ENCODE assay signal across 10 cellular contexts in the genomic region with DNA sequence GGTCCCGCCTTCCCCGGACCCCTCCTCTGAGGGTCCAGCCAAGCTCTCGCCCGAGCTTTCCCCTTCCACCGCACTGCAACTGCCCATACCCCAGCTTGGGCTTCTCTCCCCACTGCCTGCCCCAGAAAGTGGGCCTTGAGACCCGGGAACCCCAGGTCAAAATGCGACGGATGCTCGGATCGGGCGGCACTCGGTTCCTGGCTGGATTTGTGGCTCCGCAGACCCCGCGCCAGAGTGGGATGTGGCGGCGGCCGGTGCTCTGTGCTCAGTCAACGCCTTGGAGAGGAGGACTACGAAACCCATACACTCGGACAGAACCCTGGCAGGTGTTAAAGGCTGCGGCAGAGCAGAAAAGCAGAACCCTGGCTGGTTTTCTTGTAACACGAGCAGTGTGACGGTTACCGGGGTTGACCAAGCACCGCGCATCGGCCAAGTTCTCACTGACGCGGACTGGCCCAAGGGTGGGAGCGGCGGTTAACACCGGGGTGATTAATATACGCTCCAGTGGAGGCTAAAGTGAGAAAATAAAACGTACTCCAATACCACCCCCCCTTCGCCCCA. TPM values are rescaled to one million over a fixed set of nuclear protein-coding genes. Genes with fewer than 3 reads are reported as not detected.
DNase-seq lines count a peak whose midpoint lies in the region; ATAC-seq lines count a peak whose summit lies in the region.
"Had no signal": no experiment of that assay in that cellular context is flagged by ENCODE, and none has a peak within 500 bp of the region (broad histone marks: within the 10 kb centered on the region; RNA-seq: fewer than 3 reads in every experiment).

No MANE protein-coding gene starts in this region.

- H3K36me3 Mint-ChIP-seq in activated T-helper 1 cell treated with anti-CD3 and anti-CD28 coated beads, Interleukin-12 subunit alpha, Interleukin-12 subunit beta, Interleukin-2, Interleukin-4 antibody, amounts not matched to agents 30 ng/mL and 10 ng/mL and 1 ng/mL, durations not matched to agents 14 hours and 24 hours and 36 hours (ENCODE audit: low read depth), result peaks cover 27% of the 10 kb centered on the region

- H3K9me3 Mint-ChIP-seq in activated T-helper 1 cell treated with anti-CD3 and anti-CD28 coated beads, Interleukin-12 subunit alpha, Interleukin-12 subunit beta, Interleukin-2, Interleukin-4 antibody, amounts not matched to agents 30 ng/mL and 10 ng/mL and 1 ng/mL, durations not matched to agents 14 hours and 24 hours and 36 hours, result no peaks in the 10 kb centered on the region
- H3K9me3 Mint-ChIP-seq in stimulated activated naive CD8-positive, alpha-beta T cell treated with anti-CD3 and anti-CD28 coated beads, Interleukin-15, amount 100 ng/mL, for 72 hours, result peaks cover 0 to 2% of the 10 kb centered on the region in 2 donors

- H3K27me3 ChIP-seq in iPS-20b (ENCODE audit: insufficient read depth, low read length), result peaks cover 29% of the 10 kb centered on the region; the same call in 1 of the 2 replicates
- H3K27me3 ChIP-seq in subcutaneous abdominal adipose tissue (ENCODE audit: control insufficient read depth in 5 of 5, insufficient read depth in 4 of 5, low read length in 5 of 5), result peaks cover 0 to 21% (median 14%) of the 10 kb centered on the region in 5 donors

- ATAC-seq in stimulated activated naive CD8-positive, alpha-beta T cell treated with anti-CD3 and anti-CD28 coated beads, Interleukin-15, amount 100 ng/mL, for 72 hours, result no peak

- H3K27me3 Mint-ChIP-seq in activated T-helper 1 cell treated with anti-CD3 and anti-CD28 coated beads, Interleukin-12 subunit alpha, Interleukin-12 subunit beta, Interleukin-2, Interleukin-4 antibody, amounts not matched to agents 30 ng/mL and 10 ng/mL and 1 ng/mL, durations not matched to agents 14 hours and 24 hours and 36 hours (ENCODE audit: insufficient read depth), result no peaks in the 10 kb centered on the region
- no peaks in the 10 kb centered on the region for H3K27me3 Mint-ChIP-seq in stimulated activated naive CD8-positive, alpha-beta T cell treated with anti-CD3 and anti-CD28 coated beads, Interleukin-15, amount 100 ng/mL, for 72 hours

- H3K27ac ChIP-seq in iPS-20b (ENCODE audit: low read length) (no peak overlapping the region), subcutaneous abdominal adipose tissue (ENCODE audit: low read depth, low read length) (no peak overlapping the region)
- H3K27ac ChIP-seq: A549, PC-9 had no signal

- H3K9ac ChIP-seq in iPS-20b (ENCODE audit: low read depth, low read length) (peak overlapping the region; percentile 80; the same call in 1 of the 2 replicates), subcutaneous abdominal adipose tissue (ENCODE audit: low read length in 5 of 5) (no peak overlapping the region)

- peak overlapping the region; percentile 48 for H3K27ac Mint-ChIP-seq in activated T-helper 1 cell treated with anti-CD3 and anti-CD28 coated beads, Interleukin-12 subunit alpha, Interleukin-12 subunit beta, Interleukin-2, Interleukin-4 antibody, amounts not matched to agents 30 ng/mL and 10 ng/mL and 1 ng/mL, durations not matched to agents 14 hours and 24 hours and 36 hours
- no peak overlapping the region for H3K27ac Mint-ChIP-seq in stimulated activated naive CD8-positive, alpha-beta T cell treated with anti-CD3 and anti-CD28 coated beads, Interleukin-15, amount 100 ng/mL, for 72 hours

- H3K9me3 ChIP-seq in iPS-20b (ENCODE audit: insufficient read depth, low read depth, low read length), result no peaks in the 10 kb centered on the region
- H3K9me3 ChIP-seq in subcutaneous abdominal adipose tissue (ENCODE audit: control insufficient read depth in 5 of 5, low read length in 5 of 5), result no peaks in the 10 kb centered on the region

- peaks cover 22% of the 10 kb centered on the region; the same call in 1 of the 2 replicates for H3K4me1 ChIP-seq in iPS-20b (ENCODE audit: insufficient read depth, low read length)
- peaks cover 0 to 23% (median 18%) of the 10 kb centered on the region in 5 donors for H3K4me1 ChIP-seq in subcutaneous abdominal adipose tissue (ENCODE audit: control insufficient read depth in 5 of 5, insufficient read depth in 5 of 5, low read length in 5 of 5)
- H3K4me1 ChIP-seq: A549 had no signal

- DNase-seq in NCI-H748 (lab: John Stamatoyannopoulos, UW; ENCODE audit: unreplicated experiment), result peak; percentile 58
- DNase-seq in NCI-H748 treated with DMSO at 0.1 percent for 48 hours (lab: John Stamatoyannopoulos, UW), result no peak
- DNase-seq in activated T-helper 1 cell treated with anti-CD3 and anti-CD28 coated beads, Interleukin-12 subunit alpha, Interleukin-12 subunit beta, Interleukin-2, Interleukin-4 antibody, amounts not matched to agents 30 ng/mL and 10 ng/mL and 1 ng/mL, durations not matched to agents 14 hours and 24 hours and 36 hours (ENCODE audit: low spot score), result no peak
- DNase-seq in putamen (ENCODE audit: low spot score), result no peak
- DNase-seq in stimulated activated CD4-positive, alpha-beta T cell treated with anti-CD3 and anti-CD28 coated beads, Interleukin-15, amount 100 ng/mL, for 24 hours, result no peak
- DNase-seq in stimulated activated naive CD8-positive, alpha-beta T cell treated with anti-CD3 and anti-CD28 coated beads, Interleukin-15, amount 100 ng/mL, for 72 hours, result no peak

- H3K4me3 ChIP-seq in iPS-20b (ENCODE audit: low read length) (peak overlapping the region; percentile 71; the same call in 1 of the 2 replicates), subcutaneous abdominal adipose tissue (ENCODE audit: low read depth in 1 of 5, low read length in 5 of 5) (peak overlapping the region in 4 of 5 donors; percentile 36 to 75 (median 72))
- H3K4me3 ChIP-seq: PC-9 had no signal

- intact Hi-C loops in activated T-helper 1 cell treated with anti-CD3 and anti-CD28 coated beads, Interleukin-12 subunit alpha, Interleukin-12 subunit beta, Interleukin-2, Interleukin-4 antibody, amounts not matched to agents 30 ng/mL and 10 ng/mL and 1 ng/mL, durations not matched to agents 14 hours and 24 hours and 36 hours (cut with micrococcal nuclease), result loop anchor here (2.0 kb wide), 1 partner anchor 207 kb away; a partner anchor contains a TSS

- H3K4me1 Mint-ChIP-seq in activated T-helper 1 cell treated with anti-CD3 and anti-CD28 coated beads, Interleukin-12 subunit alpha, Interleukin-12 subunit beta, Interleukin-2, Interleukin-4 antibody, amounts not matched to agents 30 ng/mL and 10 ng/mL and 1 ng/mL, durations not matched to agents 14 hours and 24 hours and 36 hours (ENCODE audit: low read depth), result peaks cover 27% of the 10 kb centered on the region
- H3K4me1 Mint-ChIP-seq in stimulated activated naive CD8-positive, alpha-beta T cell treated with anti-CD3 and anti-CD28 coated beads, Interleukin-15, amount 100 ng/mL, for 72 hours, result peaks cover 36% of the 10 kb centered on the region

- H3K36me3 ChIP-seq in iPS-20b (ENCODE audit: insufficient read depth, low read depth, low read length), result peaks cover 6% of the 10 kb centered on the region; the same call in 1 of the 2 replicates
- peaks cover 0 to 2% (median 0%) of the 10 kb centered on the region in 5 donors for H3K36me3 ChIP-seq in subcutaneous abdominal adipose tissue (ENCODE audit: control insufficient read depth in 5 of 5, insufficient read depth in 5 of 5, low read length in 5 of 5)

- peak overlapping the region; percentile 33 for H3K4me3 Mint-ChIP-seq in activated T-helper 1 cell treated with anti-CD3 and anti-CD28 coated beads, Interleukin-12 subunit alpha, Interleukin-12 subunit beta, Interleukin-2, Interleukin-4 antibody, amounts not matched to agents 30 ng/mL and 10 ng/mL and 1 ng/mL, durations not matched to agents 14 hours and 24 hours and 36 hours
- peak overlapping the region in 1 of 2 donors; percentile 27 for H3K4me3 Mint-ChIP-seq in stimulated activated naive CD8-positive, alpha-beta T cell treated with anti-CD3 and anti-CD28 coated beads, Interleukin-15, amount 100 ng/mL, for 72 hours

RNA-seq across cellular contexts. Expression of a gene that starts 0.9 kb away (rescaled TPM):
- total RNA-seq in activated T-helper 1 cell treated with anti-CD3 and anti-CD28 coated beads, Interleukin-12 subunit alpha, Interleukin-12 subunit beta, Interleukin-2, Interleukin-4 antibody, amounts not matched to agents 30 ng/mL and 10 ng/mL and 1 ng/mL, durations not matched to agents 14 hours and 24 hours and 36 hours, result 32.2 and 32.7 TPM in 2 replicates

RNA-seq across cellular contexts. Expression of a gene that starts 17.2 kb away (rescaled TPM):
- 6.6 and 8.4 TPM in 2 replicates for total RNA-seq in activated T-helper 1 cell treated with anti-CD3 and anti-CD28 coated beads, Interleukin-12 subunit alpha, Interleukin-12 subunit beta, Interleukin-2, Interleukin-4 antibody, amounts not matched to agents 30 ng/mL and 10 ng/mL and 1 ng/mL, durations not matched to agents 14 hours and 24 hours and 36 hours
